Comparison of ENCODE assay signal across 9 cellular contexts in the genomic region with DNA sequence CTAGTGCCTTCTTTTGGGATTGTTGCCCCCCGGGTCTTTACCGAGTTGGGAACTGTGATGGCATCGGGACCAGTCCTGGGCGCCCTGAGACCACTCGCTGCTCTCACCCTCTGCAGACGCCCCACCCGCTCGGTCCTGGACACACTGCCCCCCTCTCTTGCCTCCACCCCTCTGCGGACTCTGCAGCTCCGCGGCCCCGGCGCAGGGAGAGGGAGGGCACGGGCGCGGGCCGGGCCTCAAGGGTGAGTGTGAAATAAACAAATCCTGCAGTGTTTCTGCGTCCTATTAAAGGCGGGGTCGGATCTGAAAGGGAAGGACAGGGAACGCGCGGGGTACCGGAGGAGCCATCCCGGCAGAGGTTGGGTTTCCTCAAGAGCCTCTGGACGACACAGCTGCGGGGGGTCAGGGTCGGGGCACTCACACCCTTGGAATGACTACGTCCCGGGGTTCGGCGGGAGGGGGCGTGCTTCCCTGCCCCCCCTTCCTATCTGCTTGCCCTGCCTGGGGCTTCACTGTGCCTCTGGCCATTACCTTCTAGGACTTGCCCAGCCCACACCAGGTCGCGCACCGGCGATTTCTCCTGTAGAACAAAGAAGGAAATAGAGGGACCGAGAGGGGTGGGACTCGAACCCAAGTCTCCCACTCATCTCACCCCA. TPM values are rescaled to one million over a fixed set of nuclear protein-coding genes. Genes with fewer than 3 reads are reported as not detected.
DNase-seq lines count a peak whose midpoint lies in the region; ATAC-seq and TF ChIP-seq lines count a peak whose summit lies in the region.
"Had no signal": no experiment of that assay in that cellular context is flagged by ENCODE, and none has a peak within 500 bp of the region (broad histone marks: within the 10 kb centered on the region; RNA-seq: fewer than 3 reads in every experiment).

No MANE protein-coding gene starts in this region.

- RAD21 ChIA-PET in HCT116 (lab: Charles Lee; ENCODE audit: low non-redundant PET in 1 of 2, low total read pairs in 2 of 2, uncharacterized antibody in 2 of 2, unreplicated experiment in 2 of 2), result no interaction called here

- H3K9me3 ChIP-seq in HCT116 (ENCODE audit: control insufficient read depth in 1 of 2, insufficient read depth in 1 of 2, low read depth in 1 of 2, low read length in 2 of 2) (no peaks in the 10 kb centered on the region), skeletal muscle tissue (ENCODE audit: control insufficient read depth in 3 of 3, low read length in 3 of 3) (no peaks in the 10 kb centered on the region)

- H3K27ac ChIP-seq in HCT116 (ENCODE audit: low read depth, low read length), result peak overlapping the region; percentile 13; the same call in 1 of the 2 replicates
- H3K27ac ChIP-seq in skeletal muscle tissue (ENCODE audit: low read depth, low read length), result peak overlapping the region; percentile 91
- H3K27ac ChIP-seq: GM23248 had no signal

- H3K79me2 ChIP-seq in HCT116 (ENCODE audit: insufficient read depth, low read length), result no peaks in the 10 kb centered on the region; the same call in 1 of the 2 replicates

- no peaks in the 10 kb centered on the region for H3K9me2 ChIP-seq in HCT116 (ENCODE audit: insufficient read depth)

- CTCF ChIA-PET in HCT116 (lab: Charles Lee), result no interaction called here

- ATAC-seq in HCT116 (no peak), left ventricle myocardium superior (peak; percentile 11), GM19035 (IDR thresholded peaks at IDR 0.05; ENCODE audit: unreplicated experiment) (no peak)

- no peaks in the 10 kb centered on the region for H3K27me3 ChIP-seq in HCT116 (ENCODE audit: insufficient read depth, low read length)
- H3K27me3 ChIP-seq in skeletal muscle tissue (ENCODE audit: control insufficient read depth in 3 of 3, insufficient read depth in 3 of 3, low read length in 3 of 3), result peaks cover 0 to 5% (median 0%) of the 10 kb centered on the region in 3 donors

- TF ChIP-seq POLR2A in HCT116 (IDR thresholded peaks at IDR 0.05; ENCODE audit: borderline replicate concordance, extremely low read depth, insufficient read depth, insufficient read length), result no peak

- TF ChIP-seq CTCF in HCT116 (IDR thresholded peaks at IDR 0.05 in 2 of 3, conservative IDR thresholded peaks at IDR 0.05 in 1 of 3; ENCODE audit: borderline replicate concordance in 1 of 3, insufficient read depth in 1 of 3, low read depth in 2 of 3, low read length in 2 of 3) (no peak), WI38 (IDR thresholded peaks at IDR 0.05; ENCODE audit: low read depth, low read length) (no peak)

- H3K9ac ChIP-seq in HCT116 (ENCODE audit: low read length) (peak overlapping the region; percentile 52; the same call in 1 of the 2 replicates), skeletal muscle tissue (ENCODE audit: low read depth in 1 of 3, low read length in 3 of 3) (peak overlapping the region; percentile 73 to 93 (median 76))

- DNase-seq in HCT116 (ENCODE audit: low read depth, low spot score) (no peak), left ventricle myocardium superior (peak; percentile 58), NOMO-1 treated with DMSO at 0.1 percent for 48 hours (lab: John Stamatoyannopoulos, UW; ENCODE audit: unreplicated experiment) (no peak), pons (ENCODE audit: low spot score) (no peak), HPDE6-E6E7 (ENCODE audit: extremely low spot score) (no peak)

- peak overlapping the region; percentile 65 for H3K4me2 ChIP-seq in HCT116 (ENCODE audit: low read length)

- H3K4me3 ChIP-seq in HCT116 (replicated peaks in 1 of 2; ENCODE audit: low read depth in 1 of 2, low read length in 2 of 2), result no peak overlapping the region
- peak overlapping the region; percentile 48 for H3K4me3 ChIP-seq in WI38 (ENCODE audit: low read depth, low read length)
- peak overlapping the region; percentile 65 to 83 (median 83) for H3K4me3 ChIP-seq in skeletal muscle tissue (ENCODE audit: low read length in 3 of 3)

- H4K20me1 ChIP-seq in HCT116 (ENCODE audit: insufficient read depth), result no peaks in the 10 kb centered on the region

- BruUV-seq in HCT116 (replicated peaks; lab: Mats Ljungman, UMichigan), result no TSS peak

- intact Hi-C loops in HCT116 (cut with micrococcal nuclease) (no loop called here), left ventricle myocardium superior (cut with micrococcal nuclease) (no loop called here)

- no peaks in the 10 kb centered on the region for H3K36me3 ChIP-seq in HCT116 (ENCODE audit: control insufficient read depth in 1 of 2, insufficient read depth in 2 of 2, low read length in 2 of 2)
- H3K36me3 ChIP-seq in skeletal muscle tissue (ENCODE audit: control insufficient read depth in 3 of 3, insufficient read depth in 3 of 3, low read length in 3 of 3), result peaks cover 8 to 16% (median 13%) of the 10 kb centered on the region in 3 donors

- POLR2A ChIA-PET in HCT116 (lab: Charles Lee), result no interaction called here

- TF ChIP-seq RAD21 in HCT116 (IDR thresholded peaks at IDR 0.05; ENCODE audit: low read depth), result no peak

- no peak overlapping the region for H2AFZ ChIP-seq in HCT116 (ENCODE audit: low read depth, low read length, poor library complexity, severe bottlenecking)

- H3K4me1 ChIP-seq in HCT116 (ENCODE audit: control insufficient read depth in 1 of 2, insufficient read depth in 2 of 2, low read length in 2 of 2) (peaks cover 19 to 30% of the 10 kb centered on the region in 2 experiments), skeletal muscle tissue (ENCODE audit: control insufficient read depth in 3 of 3, insufficient read depth in 3 of 3, low read length in 3 of 3) (peaks cover 63 to 73% (median 67%) of the 10 kb centered on the region in 3 donors)

TF ChIP-seq in HCT116, 20 proteins besides CTCF, POLR2A, EP300 and RAD21:
- no peak for TF ChIP-seq TCF7L2 (IDR thresholded peaks at IDR 0.05; ENCODE audit: borderline replicate concordance, extremely low read depth, insufficient read depth, insufficient read length)
- no peak for TF ChIP-seq SP1 (IDR thresholded peaks at IDR 0.05; ENCODE audit: low read depth)
- TF ChIP-seq ZNF274 (IDR thresholded peaks at IDR 0.05; ENCODE audit: low read depth, low read length), result no peak
- no peak for TF ChIP-seq EZH2phosphoT487 (IDR thresholded peaks at IDR 0.05; ENCODE audit: borderline replicate concordance)
- TF ChIP-seq, protein P1, sequence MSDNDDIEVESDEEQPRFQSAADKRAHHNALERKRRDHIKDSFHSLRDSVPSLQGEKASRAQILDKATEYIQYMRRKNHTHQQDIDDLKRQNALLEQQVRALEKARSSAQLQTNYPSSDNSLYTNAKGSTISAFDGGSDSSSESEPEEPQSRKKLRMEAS (IDR thresholded peaks at IDR 0.05), result no peak
- TF ChIP-seq FOSL1 (IDR thresholded peaks at IDR 0.05; ENCODE audit: low read depth), result no peak
- no peak for TF ChIP-seq YY1 (IDR thresholded peaks at IDR 0.05; ENCODE audit: extremely low read depth, insufficient replicate concordance, low read depth, low read length)
- TF ChIP-seq CBX3 (IDR thresholded peaks at IDR 0.05; ENCODE audit: low read depth), result no peak
- no peak for TF ChIP-seq SRF (IDR thresholded peaks at IDR 0.05; ENCODE audit: low read depth)
- TF ChIP-seq SIN3A (IDR thresholded peaks at IDR 0.05; ENCODE audit: low read depth), result no peak
- TF ChIP-seq ZFX (IDR thresholded peaks at IDR 0.05), result no peak
- TF ChIP-seq, protein P2, sequence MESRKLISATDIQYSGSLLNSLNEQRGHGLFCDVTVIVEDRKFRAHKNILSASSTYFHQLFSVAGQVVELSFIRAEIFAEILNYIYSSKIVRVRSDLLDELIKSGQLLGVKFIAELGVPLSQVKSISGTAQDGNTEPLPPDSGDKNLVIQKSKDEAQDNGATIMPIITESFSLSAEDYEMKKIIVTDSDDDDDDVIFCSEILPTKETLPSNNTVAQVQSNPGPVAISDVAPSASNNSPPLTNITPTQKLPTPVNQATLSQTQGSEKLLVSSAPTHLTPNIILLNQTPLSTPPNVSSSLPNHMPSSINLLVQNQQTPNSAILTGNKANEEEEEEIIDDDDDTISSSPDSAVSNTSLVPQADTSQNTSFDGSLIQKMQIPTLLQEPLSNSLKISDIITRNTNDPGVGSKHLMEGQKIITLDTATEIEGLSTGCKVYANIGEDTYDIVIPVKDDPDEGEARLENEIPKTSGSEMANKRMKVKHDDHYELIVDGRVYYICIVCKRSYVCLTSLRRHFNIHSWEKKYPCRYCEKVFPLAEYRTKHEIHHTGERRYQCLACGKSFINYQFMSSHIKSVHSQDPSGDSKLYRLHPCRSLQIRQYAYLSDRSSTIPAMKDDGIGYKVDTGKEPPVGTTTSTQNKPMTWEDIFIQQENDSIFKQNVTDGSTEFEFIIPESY (IDR thresholded peaks at IDR 0.05; ENCODE audit: extremely low read depth, insufficient replicate concordance, low read length), result no peak
- TF ChIP-seq EGR1 (IDR thresholded peaks at IDR 0.05; ENCODE audit: low read depth), result no peak
- no peak for TF ChIP-seq ELF1 (IDR thresholded peaks at IDR 0.05; ENCODE audit: borderline replicate concordance, low read depth)
TF ChIP-seq in HCT116: peak in this region for 0.

RNA-seq across cellular contexts. Expression of a gene that starts 0.5 kb away (rescaled TPM):
- 46.6 TPM for total RNA-seq in HCT116 (2021; ENCODE audit: unreplicated experiment)
- 32.7 and 36.2 TPM in 2 replicates for polyA plus RNA-seq in HCT116 (2012)
- 71.0 TPM for total RNA-seq in left ventricle myocardium superior
- total RNA-seq in skeletal muscle tissue, result 3.7 TPM

RNA-seq across cellular contexts. Expression of a gene that starts 4.3 kb away (rescaled TPM):
- total RNA-seq in HCT116 (2021; ENCODE audit: unreplicated experiment), result 27.8 TPM
- 20.5 and 21.6 TPM in 2 replicates for polyA plus RNA-seq in HCT116 (2012)
- 12.0 TPM for total RNA-seq in left ventricle myocardium superior
- total RNA-seq in skeletal muscle tissue, result 1.6 TPM

RNA-seq across cellular contexts. Expression of a gene that starts 4.3 kb away (rescaled TPM):
- 20.5 TPM for total RNA-seq in HCT116 (2021; ENCODE audit: unreplicated experiment)
- 13.6 and 16.4 TPM in 2 replicates for polyA plus RNA-seq in HCT116 (2012)
- total RNA-seq in left ventricle myocardium superior, result 7.2 TPM
- total RNA-seq in skeletal muscle tissue, result 6.3 TPM

RNA-seq across cellular contexts. Expression of a gene that starts 6.3 kb away (rescaled TPM):
- total RNA-seq in HCT116 (2021; ENCODE audit: unreplicated experiment) (54.0 TPM), left ventricle myocardium superior (125 TPM), skeletal muscle tissue (11.0 TPM)
- 76.0 and 87.8 TPM in 2 replicates for polyA plus RNA-seq in HCT116 (2012)

RNA-seq across cellular contexts. Expression of a gene that starts 13.2 kb away (rescaled TPM):
- total RNA-seq in HCT116 (2021; ENCODE audit: unreplicated experiment), result 3.8 TPM
- polyA plus RNA-seq in HCT116 (2012), result 2.5 and 2.7 TPM in 2 replicates
- 7.8 TPM for total RNA-seq in left ventricle myocardium superior
- total RNA-seq in skeletal muscle tissue, result 7.8 TPM

Comparison
In these comparisons a context has a peak if more than half of its experiments do, and no peak if none do; other contexts are left out.
1. H3K4me3 ChIP-seq: peak in WI38 (single experiment) and skeletal muscle tissue (3 of 3); none in HCT116 (0 of 2).
2. RNA of a gene that starts 0.5 kb away (total RNA-seq): 71.0 TPM in left ventricle myocardium superior (single experiment) and 46.6 TPM in HCT116 (single experiment); 3.7 TPM in skeletal muscle tissue (single experiment); every median in the first group is over 10 times any median in the second.